In genomic region chr13:101972191-101972590, GRCh38 we compare ENCODE assay signal across 7 cellular contexts.
"Had no signal": no experiment of that assay in that cellular context is flagged by ENCODE, and none has a peak within 500 bp of the region (broad histone marks: within the 10 kb centered on the region; RNA-seq: fewer than 3 reads in every experiment).

No MANE protein-coding gene starts in this region.

- ATAC-seq: HepG2, K562 had no signal

- DNase-seq: IMR-90, KBM-7, KG1 had no signal

- FAIRE-seq: HepG2, HTR-8/SVneo, K562 had no signal

- H3K4me3 ChIP-seq: K562 had no signal

- H3K27ac ChIP-seq: HL-60 had no signal
